9 cellular contexts compared by ENCODE assay signal in the genomic region with DNA sequence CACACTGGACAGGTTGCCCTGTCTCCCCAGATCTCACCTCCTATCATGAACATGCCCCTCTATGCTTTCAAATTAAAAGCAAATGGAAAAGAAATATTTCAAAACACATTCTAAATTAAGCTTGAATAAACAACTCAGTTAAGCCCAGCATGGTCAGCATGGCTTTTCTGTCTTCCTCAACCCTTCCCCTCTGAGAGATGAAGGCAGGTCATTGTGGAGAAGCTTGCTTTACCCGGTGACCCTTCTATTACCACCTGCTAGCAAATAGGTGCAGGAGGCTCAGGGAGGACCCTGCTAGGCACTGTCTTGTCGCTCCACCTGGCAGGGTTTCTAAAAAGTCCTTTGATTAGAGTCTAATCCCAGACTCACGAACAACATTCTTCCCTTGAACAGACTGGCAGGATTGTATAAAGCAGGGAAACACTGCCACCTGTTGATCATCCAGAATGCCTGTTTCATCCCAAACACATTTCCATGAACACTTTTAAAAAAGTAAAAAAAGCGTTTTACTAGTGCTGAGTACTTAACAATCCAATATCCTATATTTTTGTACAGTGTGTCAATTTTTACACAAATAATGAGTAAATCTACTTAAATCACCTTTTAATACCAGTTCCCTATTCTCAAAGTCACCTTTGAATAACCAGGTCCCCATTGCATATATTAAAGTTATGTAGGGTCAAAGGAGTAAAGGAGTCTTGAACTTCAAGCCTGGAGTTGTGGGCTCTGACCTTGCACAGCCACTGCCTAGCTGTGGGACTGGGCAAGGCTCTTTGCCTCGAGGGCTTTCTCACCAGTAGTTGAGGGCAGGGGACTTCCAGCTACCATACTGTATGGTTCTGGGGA.
A peak's percentile ranks its signal among the peaks of the same experiment; 100 is the strongest.
DNase-seq lines count a peak whose midpoint lies in the region; ATAC-seq and TF ChIP-seq lines count a peak whose summit lies in the region.
"Had no signal": no experiment of that assay in that cellular context is flagged by ENCODE, and none has a peak within 500 bp of the region (broad histone marks: within the 10 kb centered on the region; RNA-seq: fewer than 3 reads in every experiment).

No MANE protein-coding gene starts in this region.

- DNase-seq in A172 (ENCODE audit: low spot score) (peak; percentile 77), GM12864 (ENCODE audit: low read depth) (no peak), NCI-H2171 (lab: John Stamatoyannopoulos, UW) (peak; percentile 34), body of pancreas (peak; percentile 29 to 45 (median 30)), inferior parietal cortex (ENCODE audit: extremely low spot score) (peak; percentile 75), thoracic aorta (ENCODE audit: low spot score) (no peak)
- no peak for DNase-seq in activated T-cell treated with anti-CD3 and anti-CD28 coated beads, Interleukin-2, amount 50 U/mL, for 4 hours

- H3K4me1 ChIP-seq in body of pancreas (peaks cover 3% of the 10 kb centered on the region), thoracic aorta (ENCODE audit: control insufficient read depth in 1 of 2, low read depth in 2 of 2) (peaks cover 0 to 6% of the 10 kb centered on the region in 2 donors)

- 7% methylated on average over 5 of the region's 5 CpGs for WGBS in body of pancreas, 2 donors

- H3K4me3 Mint-ChIP-seq in activated T-cell treated with anti-CD3 and anti-CD28 coated beads, Interleukin-2, amount 50 U/mL, for 4 hours = no peak overlapping the region
- H3K4me3 Mint-ChIP-seq: central memory CD8-positive, alpha-beta T cell had no signal

- no peaks in the 10 kb centered on the region for H3K36me3 ChIP-seq in body of pancreas (replicated peaks in 1 of 2; ENCODE audit: insufficient read depth in 1 of 2, low read depth in 2 of 2)
- no peaks in the 10 kb centered on the region for H3K36me3 ChIP-seq in thoracic aorta

- no peak overlapping the region for H3K4me3 ChIP-seq in GM12864 (ENCODE audit: low read depth, low read length)
- H3K4me3 ChIP-seq in body of pancreas = no peak overlapping the region
- H3K4me3 ChIP-seq in thoracic aorta = no peak overlapping the region

- H3K4me1 Mint-ChIP-seq in activated T-cell treated with anti-CD3 and anti-CD28 coated beads, Interleukin-2, amount 50 U/mL, for 4 hours (ENCODE audit: low read depth) = no peaks in the 10 kb centered on the region
- H3K4me1 Mint-ChIP-seq: central memory CD8-positive, alpha-beta T cell had no signal

- H3K27me3 ChIP-seq in body of pancreas (no peaks in the 10 kb centered on the region), thoracic aorta (replicated peaks; ENCODE audit: insufficient read depth) (no peaks in the 10 kb centered on the region)

- H3K27me3 Mint-ChIP-seq in activated T-cell treated with anti-CD3 and anti-CD28 coated beads, Interleukin-2, amount 50 U/mL, for 4 hours (ENCODE audit: low read depth) = peaks cover 13% of the 10 kb centered on the region

- H3K9me3 ChIP-seq in body of pancreas = no peaks in the 10 kb centered on the region
- no peaks in the 10 kb centered on the region for H3K9me3 ChIP-seq in thoracic aorta

- no peaks in the 10 kb centered on the region for H3K36me3 Mint-ChIP-seq in activated T-cell treated with anti-CD3 and anti-CD28 coated beads, Interleukin-2, amount 50 U/mL, for 4 hours (ENCODE audit: insufficient read depth)

- intact Hi-C loops in body of pancreas (cut with DNase I) = no loop called here

- ATAC-seq in body of pancreas (peak; percentile 71), thoracic aorta (ENCODE audit: insufficient number of reproducible peaks, low FRiP score, low read depth) (peak; percentile 71), HG02759 (IDR thresholded peaks at IDR 0.05; ENCODE audit: unreplicated experiment) (no peak)
- ATAC-seq in activated T-cell treated with anti-CD3 and anti-CD28 coated beads, Interleukin-2, amount 50 U/mL, for 4 hours = no peak

- no peaks in the 10 kb centered on the region for H3K9me3 Mint-ChIP-seq in activated T-cell treated with anti-CD3 and anti-CD28 coated beads, Interleukin-2, amount 50 U/mL, for 4 hours
- H3K9me3 Mint-ChIP-seq: central memory CD8-positive, alpha-beta T cell had no signal

- no peak for TF ChIP-seq POLR2A in body of pancreas (IDR thresholded peaks at IDR 0.05)

- H3K27ac ChIP-seq in body of pancreas (no peak overlapping the region), thoracic aorta (no peak overlapping the region)

- TF ChIP-seq CTCF in GM12864 (IDR thresholded peaks at IDR 0.05; ENCODE audit: low read depth, low read length, missing control alignments) (peak; percentile 63), body of pancreas (IDR thresholded peaks at IDR 0.05) (peak; percentile 48 to 84 (median 75)), thoracic aorta (IDR thresholded peaks at IDR 0.05) (peak; percentile 64)

Comparison
In these comparisons a context has a peak if more than half of its experiments do, and no peak if none do; other contexts are left out.
1. DNase-seq: peak in A172 (single experiment), NCI-H2171 (single experiment), body of pancreas (4 of 4) and inferior parietal cortex (single experiment); none in GM12864 (single experiment), thoracic aorta (single experiment) and activated T-cell treated with anti-CD3 and anti-CD28 coated beads, Interleukin-2, amount 50 U/mL, for 4 hours (single experiment).
2. ATAC-seq: peak in body of pancreas (single experiment) and thoracic aorta (single experiment); none in activated T-cell treated with anti-CD3 and anti-CD28 coated beads, Interleukin-2, amount 50 U/mL, for 4 hours (0 of 2) and HG02759 (single experiment).
3. Peak in every context shown above with its lines, with median percentiles within 50 percentile points of each other: CTCF ChIP-seq.